ENCODE assay signal across 14 cellular contexts in genomic region chr11:17601206-17602075, GRCh38. TPM values are rescaled to one million over a fixed set of nuclear protein-coding genes. Genes with fewer than 3 reads are reported as not detected.
DNase-seq lines count a peak whose midpoint lies in the region; ATAC-seq and FAIRE-seq lines count a peak whose summit lies in the region.
"Had no signal": no experiment of that assay in that cellular context is flagged by ENCODE, and none has a peak within 500 bp of the region (broad histone marks: within the 10 kb centered on the region; RNA-seq: fewer than 3 reads in every experiment).

No MANE protein-coding gene starts in this region.

- H3K9me3 Mint-ChIP-seq in central memory CD8-positive, alpha-beta T cell, result no peaks in the 10 kb centered on the region
- H3K9me3 Mint-ChIP-seq: memory B cell; T-helper 1 cell treated with Interleukin-12 subunit alpha and Interleukin-12 subunit beta and Interleukin-4 antibody, amounts not matched to agents 30 μg/mL and 1 μg/mL, for 36 hours had no signal

- peaks cover 24% of the 10 kb centered on the region for H3K27me3 Mint-ChIP-seq in central memory CD8-positive, alpha-beta T cell

- H3K4me3 Mint-ChIP-seq in central memory CD8-positive, alpha-beta T cell, result no peak overlapping the region
- H3K4me3 Mint-ChIP-seq: memory B cell; T-helper 1 cell treated with Interleukin-12 subunit alpha and Interleukin-12 subunit beta and Interleukin-4 antibody, amounts not matched to agents 30 μg/mL and 1 μg/mL, for 36 hours had no signal

- no CpG with 5 or more reads among the region's 11 CpGs for WGBS in neuronal stem cell (ENCODE audit: extremely low coverage in 2 of 2, insufficient read length in 2 of 2, insufficient replicate concordance in 1 of 2), 2 donors

- peak overlapping the region; percentile 77 for H3K14ac ChIP-seq in neuronal stem cell (ENCODE audit: low read length)

- no peak overlapping the region for H2BK15ac ChIP-seq in neuronal stem cell (ENCODE audit: low read length)

- DNase-seq in DMS 273 (lab: John Stamatoyannopoulos, UW; ENCODE audit: unreplicated experiment) (peak; percentile 31), DMS 273 treated with DMSO at 0.1 percent for 48 hours (lab: John Stamatoyannopoulos, UW) (no peak), HTR-8/SVneo (ENCODE audit: insufficient read length, low spot score) (peak; percentile 35), neuronal stem cell (ENCODE audit: low spot score) (no peak), NCI-H774 (lab: John Stamatoyannopoulos, UW) (no peak), SKM-1 (lab: John Stamatoyannopoulos, UW; ENCODE audit: unreplicated experiment) (no peak)
- peak; percentile 3 to 5 for DNase-seq in central memory CD8-positive, alpha-beta T cell (ENCODE audit: low spot score in 2 of 2)
- DNase-seq: COR-L47, tibial artery had no signal

- no peak overlapping the region for H3K4me3 ChIP-seq in neuronal stem cell (ENCODE audit: low read length in 2 of 2)
- H3K4me3 ChIP-seq: tibial artery had no signal

- H3K79me1 ChIP-seq in neuronal stem cell (ENCODE audit: low read depth, low read length), result no peaks in the 10 kb centered on the region

- no peak for FAIRE-seq in HTR-8/SVneo (lab: Jason Lieb, UNC)
- FAIRE-seq: RCC 7860 had no signal

- no peak overlapping the region for H4K91ac ChIP-seq in neuronal stem cell (ENCODE audit: low read depth, low read length, poor library complexity)

- H3K4ac ChIP-seq in neuronal stem cell (ENCODE audit: low read length), result no peak overlapping the region

- peak overlapping the region; percentile 54 for H3K18ac ChIP-seq in neuronal stem cell (ENCODE audit: low read length)

- no peaks in the 10 kb centered on the region for H3K36me3 Mint-ChIP-seq in central memory CD8-positive, alpha-beta T cell (ENCODE audit: insufficient read depth)
- H3K36me3 Mint-ChIP-seq: memory B cell had no signal

- peaks cover 0 to 11% of the 10 kb centered on the region in 2 donors for H3K4me1 ChIP-seq in neuronal stem cell (ENCODE audit: control insufficient read depth in 2 of 2, insufficient read depth in 1 of 2, low read depth in 1 of 2, low read length in 2 of 2)
- H3K4me1 ChIP-seq: tibial artery had no signal

- H4K8ac ChIP-seq in neuronal stem cell (ENCODE audit: low read depth, low read length), result no peak overlapping the region

- H3K4me2 ChIP-seq in neuronal stem cell (ENCODE audit: insufficient read depth, low read length, poor library complexity, severe bottlenecking), result no peak overlapping the region

- no peak overlapping the region for H2AFZ ChIP-seq in neuronal stem cell (ENCODE audit: low read length)

- no peak overlapping the region for H3K27ac ChIP-seq in neuronal stem cell (replicated peaks; ENCODE audit: low read length)
- H3K27ac ChIP-seq: 22Rv1, tibial artery had no signal

- no peak overlapping the region for H3K9ac ChIP-seq in neuronal stem cell (ENCODE audit: low read depth, low read length, poor library complexity)

- no peak overlapping the region for H3K27ac Mint-ChIP-seq in central memory CD8-positive, alpha-beta T cell (ENCODE audit: low read depth)
- H3K27ac Mint-ChIP-seq: memory B cell; T-helper 1 cell treated with Interleukin-12 subunit alpha and Interleukin-12 subunit beta and Interleukin-4 antibody, amounts not matched to agents 30 μg/mL and 1 μg/mL, for 36 hours had no signal

- peaks cover 0 to 21% (median 0%) of the 10 kb centered on the region in 3 experiments for H3K27me3 ChIP-seq in neuronal stem cell (ENCODE audit: control insufficient read depth in 3 of 3, insufficient read depth in 3 of 3, low read depth in 1 of 3, low read length in 3 of 3)

- no peak for ATAC-seq in central memory CD8-positive, alpha-beta T cell (replicated peaks; ENCODE audit: extremely low read depth, poor library complexity, severe bottlenecking)
- no peak for ATAC-seq in GM21619 (IDR thresholded peaks at IDR 0.05; ENCODE audit: unreplicated experiment)

- H3K23ac ChIP-seq in neuronal stem cell (ENCODE audit: low read depth, low read length, poor library complexity), result peak overlapping the region; percentile 49

- H2BK120ac ChIP-seq in neuronal stem cell (ENCODE audit: low read depth, low read length), result no peak overlapping the region

- no peak overlapping the region for H2AK5ac ChIP-seq in neuronal stem cell (ENCODE audit: low read depth, low read length)

- H3K36me3 ChIP-seq in neuronal stem cell (replicated peaks in 1 of 2; ENCODE audit: control insufficient read depth in 2 of 2, insufficient read depth in 2 of 2, low read length in 2 of 2), result no peaks in the 10 kb centered on the region
- H3K36me3 ChIP-seq: tibial artery had no signal

- no peak overlapping the region for H2BK5ac ChIP-seq in neuronal stem cell (ENCODE audit: low read length)

- no peaks in the 10 kb centered on the region for H3K4me1 Mint-ChIP-seq in central memory CD8-positive, alpha-beta T cell

- H2BK12ac ChIP-seq in neuronal stem cell (ENCODE audit: low read length), result no peak overlapping the region

- H3K9me3 ChIP-seq in neuronal stem cell (replicated peaks in 1 of 2; ENCODE audit: control insufficient read depth in 2 of 2, insufficient read depth in 1 of 2, low read depth in 1 of 2, low read length in 2 of 2), result no peaks in the 10 kb centered on the region
- H3K9me3 ChIP-seq: tibial artery had no signal

RNA-seq across cellular contexts. Expression of gene OTOG, which starts 54.4 kb away (rescaled TPM):
- 0.35 TPM for polyA plus RNA-seq in neuronal stem cell (2013, experiment 1 of 2)
- polyA plus RNA-seq in neuronal stem cell (2013, experiment 2 of 2), result 0.37 TPM

RNA-seq across cellular contexts. Expression of gene USH1C, which starts 57.2 kb away (rescaled TPM):
- polyA plus RNA-seq in neuronal stem cell (2013, experiment 1 of 2), result 0.57 TPM
- polyA plus RNA-seq in neuronal stem cell (2013, experiment 2 of 2), result 0.66 TPM

Comparison
In these comparisons a context has a peak if more than half of its experiments do, and no peak if none do; other contexts are left out.
1. DNase-seq: peak in DMS 273 (single experiment), HTR-8/SVneo (single experiment) and central memory CD8-positive, alpha-beta T cell (2 of 2); none in DMS 273 treated with DMSO at 0.1 percent for 48 hours (single experiment), neuronal stem cell (single experiment), NCI-H774 (single experiment) and SKM-1 (single experiment).